Comparison of ENCODE assay signal across 15 cellular contexts in the genomic region with DNA sequence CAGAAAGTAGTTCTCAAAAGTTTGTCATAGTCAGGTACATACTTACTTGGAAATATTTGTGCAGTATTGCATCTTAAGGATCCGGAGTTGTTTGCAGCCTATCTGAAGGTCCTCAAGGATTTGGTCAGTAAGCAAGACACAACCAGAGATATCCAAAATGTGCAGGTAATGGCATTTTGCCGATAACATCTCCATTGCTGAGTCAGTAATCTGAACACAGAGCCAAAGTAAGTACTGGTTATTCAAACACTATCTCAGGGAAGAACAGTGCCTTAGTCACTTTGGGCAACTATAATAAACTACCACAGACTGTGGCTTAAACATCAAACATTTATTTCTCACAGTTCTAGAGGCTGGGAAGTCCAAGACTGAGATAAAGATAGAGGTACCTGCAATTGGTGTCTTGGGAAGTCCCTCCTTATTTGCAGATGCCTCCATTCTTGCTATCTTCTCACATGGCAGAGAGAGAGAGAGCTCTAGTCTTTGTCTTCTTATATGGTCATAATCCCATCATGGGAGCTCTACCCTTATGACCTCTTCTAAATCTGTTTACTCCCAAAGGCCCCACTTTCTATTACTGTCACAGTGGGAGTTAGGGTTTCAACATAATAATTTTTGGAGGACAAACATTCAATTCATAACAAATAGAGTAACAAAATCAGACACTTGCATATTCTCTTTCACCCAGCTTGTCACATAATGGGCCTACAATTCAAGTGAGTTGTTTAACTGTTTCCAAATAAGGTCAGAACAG.
A peak's percentile ranks its signal among the peaks of the same experiment; 100 is the strongest.
DNase-seq lines count a peak whose midpoint lies in the region; ATAC-seq, FAIRE-seq and TF ChIP-seq lines count a peak whose summit lies in the region.
"Had no signal": no experiment of that assay in that cellular context is flagged by ENCODE, and none has a peak within 500 bp of the region (broad histone marks: within the 10 kb centered on the region; RNA-seq: fewer than 3 reads in every experiment).

No MANE protein-coding gene starts in this region.

- no peaks in the 10 kb centered on the region; the same call in 1 of the 2 replicates for H3K9me2 ChIP-seq in GM23338 (ENCODE audit: insufficient read depth)

- no peak for TF ChIP-seq POLR2A in K562 (conservative IDR thresholded peaks at IDR 0.05)

- no peak overlapping the region for H2AFZ ChIP-seq in K562 (ENCODE audit: low read depth, low read length)
- H2AFZ ChIP-seq in GM23338 = no peak overlapping the region

- no peak overlapping the region for H3K4me3 Mint-ChIP-seq in GM23338
- H3K4me3 Mint-ChIP-seq: CD14-positive monocyte; CD4-positive, alpha-beta memory T cell had no signal

- no peaks in the 10 kb centered on the region for H3K9me3 Mint-ChIP-seq in GM23338

- DNase-seq in NCI-H82 (lab: John Stamatoyannopoulos, UW) (peak; percentile 45), K562 (ENCODE audit: extremely low read depth in 1 of 4, low spot score in 3 of 4) (no peak), sciatic nerve (ENCODE audit: low spot score) (no peak), foreskin keratinocyte (no peak), GM23338 (ENCODE audit: low spot score) (no peak)
- DNase-seq in activated CD8-positive, alpha-beta memory T cell treated with anti-CD3 and anti-CD28 coated beads for 24 hours = no peak
- DNase-seq: BE2C; CD4-positive, alpha-beta memory T cell; DMS153; DMS79; GF-D8 had no signal

- in situ Hi-C loops in K562 (cut with MboI) = no loop called here

- peaks cover 0 to 5% (median 0%) of the 10 kb centered on the region in 11 experiments; a peak in 2 of 22 replicates for H3K36me3 ChIP-seq in BLaER1 treated with 17β-estradiol and CSF1 and Interleukin-3, amounts not matched to agents 10 nM and 100 nM
- H3K36me3 ChIP-seq in K562 (ENCODE audit: control insufficient read depth, insufficient read depth, low read length) = peaks cover 39% of the 10 kb centered on the region
- H3K36me3 ChIP-seq in GM23338 (ENCODE audit: insufficient read depth) = no peaks in the 10 kb centered on the region
- H3K36me3 ChIP-seq: BE2C, HAP-1 had no signal

- no peak for TF ChIP-seq RAD21 in K562 (CRISPR knock-in tag; conservative IDR thresholded peaks at IDR 0.05 in 1 of 2, IDR thresholded peaks at IDR 0.05 in 1 of 2)

- peak; percentile 35; the same call in 2 of the 3 replicates for ATAC-seq in K562
- ATAC-seq in sciatic nerve = peak; percentile 34
- no peak for ATAC-seq in foreskin keratinocyte
- no peak for ATAC-seq in GM23338

- no peak overlapping the region for H3K9ac ChIP-seq in BLaER1 treated with 17β-estradiol and CSF1 and Interleukin-3, amounts not matched to agents 10 nM and 100 nM
- no peak overlapping the region for H3K9ac ChIP-seq in K562 (ENCODE audit: insufficient read depth in 1 of 2, low read depth in 2 of 2, low read length in 2 of 2)

- H3K4me1 Mint-ChIP-seq in GM23338 = no peaks in the 10 kb centered on the region
- H3K4me1 Mint-ChIP-seq: CD14-positive monocyte; CD4-positive, alpha-beta memory T cell had no signal

- peaks cover 2% of the 10 kb centered on the region; the same call in 2 of the 3 replicates for H3K36me3 Mint-ChIP-seq in GM23338 (ENCODE audit: low read depth)

- H3K27me3 Mint-ChIP-seq in GM23338 (ENCODE audit: insufficient read depth, low read depth, poor library complexity) = no peaks in the 10 kb centered on the region
- H3K27me3 Mint-ChIP-seq: CD4-positive, alpha-beta memory T cell had no signal

- H3K9me1 ChIP-seq in K562 (ENCODE audit: control insufficient read depth, insufficient read depth, low read length) = no peaks in the 10 kb centered on the region

- no TSS peak for BruUV-seq in K562 (replicated peaks; lab: Mats Ljungman, UMichigan)

- H3K79me2 ChIP-seq in K562 (ENCODE audit: control insufficient read depth, insufficient read depth, low read length) (no peaks in the 10 kb centered on the region), GM23338 (replicated peaks; ENCODE audit: insufficient read depth) (no peaks in the 10 kb centered on the region)

- H3K4me3 ChIP-seq in BLaER1 treated with 17β-estradiol and CSF1 and Interleukin-3, amounts not matched to agents 10 nM and 100 nM = no peak overlapping the region
- H3K4me3 ChIP-seq in K562 (no peak overlapping the region), GM23338 (no peak overlapping the region)
- H3K4me3 ChIP-seq: HAP-1 had no signal

- H3K4me2 ChIP-seq in BLaER1 treated with 17β-estradiol and CSF1 and Interleukin-3, amounts not matched to agents 10 nM and 100 nM = peak overlapping the region in 6 of 11 experiments; percentile 20 to 55 (median 42); a peak in 11 of 22 replicates
- H3K4me2 ChIP-seq in K562 (ENCODE audit: insufficient read depth, low read length) (no peak overlapping the region), GM23338 (no peak overlapping the region)

- peaks cover 0 to 14% (median 9%) of the 10 kb centered on the region in 10 experiments; a peak in 11 of 20 replicates for H3K4me1 ChIP-seq in BLaER1 treated with 17β-estradiol and CSF1 and Interleukin-3, amounts not matched to agents 10 nM and 100 nM
- H3K4me1 ChIP-seq in K562 (replicated peaks in 1 of 2; ENCODE audit: control insufficient read depth in 2 of 2, insufficient read depth in 2 of 2, low read length in 2 of 2) (peaks cover 0 to 4% of the 10 kb centered on the region in 2 experiments; a peak in 1 of 5 replicates), foreskin keratinocyte (no peaks in the 10 kb centered on the region), GM23338 (ENCODE audit: insufficient read depth) (no peaks in the 10 kb centered on the region)
- H3K4me1 ChIP-seq: BE2C, HAP-1 had no signal

- intact Hi-C loops in K562 (cut with micrococcal nuclease) = no loop called here
- intact Hi-C loops in sciatic nerve (cut with DNase I) = no loop called here

- no peaks in the 10 kb centered on the region for H3F3A ChIP-seq in GM23338 (replicated peaks; ENCODE audit: low read depth)

- 48% methylated on average over 2 of the region's 2 CpGs for WGBS in K562 (ENCODE audit: insufficient coverage, low coverage, missing lambda C conversion rate)

- POLR2A ChIA-PET in K562 (lab: Yijun Ruan, JAX) = interaction anchor here (1.0 to 1.9 kb wide), 4 partner anchors 11 to 29 kb away, joined by 3 to 5 read pairs (median 3); no protein-coding TSS in a partner anchor

- TF ChIP-seq CTCF in K562 (IDR thresholded peaks at IDR 0.05 in 2 of 3, conservative IDR thresholded peaks at IDR 0.05 in 1 of 3; ENCODE audit: insufficient read depth in 2 of 3, low read depth in 1 of 3, low read length in 3 of 3) (no peak), foreskin keratinocyte (conservative IDR thresholded peaks at IDR 0.05) (no peak), GM23338 (conservative IDR thresholded peaks at IDR 0.05; ENCODE audit: low read depth in 2 of 2) (no peak)

- TF ChIP-seq EP300 in K562 (IDR thresholded peaks at IDR 0.05; ENCODE audit: low read length) = no peak

- CTCF ChIA-PET in K562 (lab: Yijun Ruan, JAX; ENCODE audit: low intra/inter-chr PET ratio) = no interaction called here

- FAIRE-seq in K562 (lab: Jason Lieb, UNC) = no peak
- FAIRE-seq: GM19239 had no signal

- no peak overlapping the region for H3K27ac ChIP-seq in BLaER1 treated with 17β-estradiol and CSF1 and Interleukin-3, amounts not matched to agents 10 nM and 100 nM
- H3K27ac ChIP-seq in K562 (ENCODE audit: extremely low read depth, low read depth, low read length) (no peak overlapping the region), foreskin keratinocyte (no peak overlapping the region), GM23338 (ENCODE audit: low read depth) (no peak overlapping the region)

- H4K20me1 ChIP-seq in BLaER1 treated with 17β-estradiol and CSF1 and Interleukin-3, amounts not matched to agents 10 nM and 100 nM = no peaks in the 10 kb centered on the region
- H4K20me1 ChIP-seq in K562 (replicated peaks; ENCODE audit: control insufficient read depth, insufficient read depth, low read length) = no peaks in the 10 kb centered on the region
- H4K20me1 ChIP-seq in GM23338 (replicated peaks; ENCODE audit: insufficient read depth) = no peaks in the 10 kb centered on the region

- H3K9me3 ChIP-seq in BLaER1 treated with 17β-estradiol and CSF1 and Interleukin-3, amounts not matched to agents 10 nM and 100 nM (replicated peaks in 1 of 11) = peaks cover 0 to 4% (median 0%) of the 10 kb centered on the region in 11 experiments; a peak in 7 of 22 replicates
- no peaks in the 10 kb centered on the region for H3K9me3 ChIP-seq in K562 (replicated peaks; ENCODE audit: control insufficient read depth, insufficient read depth, low read depth, low read length)
- H3K9me3 ChIP-seq: BE2C, HAP-1 had no signal

- no peak overlapping the region for H3K27ac Mint-ChIP-seq in GM23338
- H3K27ac Mint-ChIP-seq: CD14-positive monocyte; CD4-positive, alpha-beta memory T cell had no signal

- no peaks in the 10 kb centered on the region for H3K27me3 ChIP-seq in BLaER1 treated with 17β-estradiol and CSF1 and Interleukin-3, amounts not matched to agents 10 nM and 100 nM
- H3K27me3 ChIP-seq in K562 (ENCODE audit: control insufficient read depth in 2 of 2, insufficient read depth in 2 of 2, low read length in 2 of 2) (no peaks in the 10 kb centered on the region), foreskin keratinocyte (no peaks in the 10 kb centered on the region), GM23338 (ENCODE audit: insufficient read depth) (no peaks in the 10 kb centered on the region)
- H3K27me3 ChIP-seq: BE2C had no signal

TF ChIP-seq in K562, 482 proteins besides CTCF, POLR2A, EP300 and RAD21 (continues in another document):
- TF ChIP-seq ATF1 (CRISPR knock-in tag; IDR thresholded peaks at IDR 0.05) (no peak), ATF1 (tag; IDR thresholded peaks at IDR 0.05) (no peak), ZNF764 (CRISPR knock-in tag; IDR thresholded peaks at IDR 0.05; ENCODE audit: low read depth) (no peak), EGR1 (conservative IDR thresholded peaks at IDR 0.05) (no peak), ETV5 (CRISPR knock-in tag; IDR thresholded peaks at IDR 0.05; ENCODE audit: low read depth) (no peak), NONO (IDR thresholded peaks at IDR 0.05; ENCODE audit: low read depth in 2 of 2, low read length in 1 of 2) (no peak), MAFG (tag; conservative IDR thresholded peaks at IDR 0.05) (peak; percentile 38), GATAD2A (IDR thresholded peaks at IDR 0.05) (no peak), ZNF316 (IDR thresholded peaks at IDR 0.05) (peak; percentile 79), MAZ (CRISPR knock-in tag; conservative IDR thresholded peaks at IDR 0.05 in 1 of 2, IDR thresholded peaks at IDR 0.05 in 1 of 2) (no peak)

TF ChIP-seq in GM23338, 12 proteins besides CTCF, POLR2A, EP300 and RAD21 (continues in another document):
- TF ChIP-seq, protein P1, sequence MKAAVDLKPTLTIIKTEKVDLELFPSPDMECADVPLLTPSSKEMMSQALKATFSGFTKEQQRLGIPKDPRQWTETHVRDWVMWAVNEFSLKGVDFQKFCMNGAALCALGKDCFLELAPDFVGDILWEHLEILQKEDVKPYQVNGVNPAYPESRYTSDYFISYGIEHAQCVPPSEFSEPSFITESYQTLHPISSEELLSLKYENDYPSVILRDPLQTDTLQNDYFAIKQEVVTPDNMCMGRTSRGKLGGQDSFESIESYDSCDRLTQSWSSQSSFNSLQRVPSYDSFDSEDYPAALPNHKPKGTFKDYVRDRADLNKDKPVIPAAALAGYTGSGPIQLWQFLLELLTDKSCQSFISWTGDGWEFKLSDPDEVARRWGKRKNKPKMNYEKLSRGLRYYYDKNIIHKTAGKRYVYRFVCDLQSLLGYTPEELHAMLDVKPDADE (IDR thresholded peaks at IDR 0.05) = no peak
- TF ChIP-seq ZNF331 (CRISPR knock-in tag; IDR thresholded peaks at IDR 0.05; ENCODE audit: low read depth) (no peak), EZH2 (IDR thresholded peaks at IDR 0.05; ENCODE audit: low read depth, unreplicated experiment) (no peak), POLR2AphosphoS5 (IDR thresholded peaks at IDR 0.05; ENCODE audit: low read depth) (no peak)

Comparison
In these comparisons a context has a peak if more than half of its experiments do, and no peak if none do; other contexts are left out.
1. H3K4me2 ChIP-seq: peak in BLaER1 treated with 17β-estradiol and CSF1 and Interleukin-3, amounts not matched to agents 10 nM and 100 nM (6 of 11); none in K562 (single experiment) and GM23338 (single experiment).
2. ATAC-seq: peak in K562 (single experiment) and sciatic nerve (single experiment); none in foreskin keratinocyte (single experiment) and GM23338 (single experiment).